In genomic region chr10:15897282-15897681, GRCh38 we compare ENCODE assay signal across 1 cellular context.
TF ChIP-seq lines count a peak whose summit lies in the region.

No MANE protein-coding gene starts in this region.

TF ChIP-seq in endothelial cell of umbilical vein, 7 proteins besides CTCF, POLR2A, EP300 and RAD21 (continued from another document):
- TF ChIP-seq, protein P1, sequence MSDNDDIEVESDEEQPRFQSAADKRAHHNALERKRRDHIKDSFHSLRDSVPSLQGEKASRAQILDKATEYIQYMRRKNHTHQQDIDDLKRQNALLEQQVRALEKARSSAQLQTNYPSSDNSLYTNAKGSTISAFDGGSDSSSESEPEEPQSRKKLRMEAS (IDR thresholded peaks at IDR 0.05; ENCODE audit: insufficient read depth, insufficient read length) = no peak
- peak; percentile 42 for TF ChIP-seq JUN (IDR thresholded peaks at IDR 0.05; ENCODE audit: borderline replicate concordance, insufficient read depth, insufficient read length, low read depth)
- TF ChIP-seq MYC (IDR thresholded peaks at IDR 0.05; ENCODE audit: low read depth, low read length) = no peak
